In the genomic region with DNA sequence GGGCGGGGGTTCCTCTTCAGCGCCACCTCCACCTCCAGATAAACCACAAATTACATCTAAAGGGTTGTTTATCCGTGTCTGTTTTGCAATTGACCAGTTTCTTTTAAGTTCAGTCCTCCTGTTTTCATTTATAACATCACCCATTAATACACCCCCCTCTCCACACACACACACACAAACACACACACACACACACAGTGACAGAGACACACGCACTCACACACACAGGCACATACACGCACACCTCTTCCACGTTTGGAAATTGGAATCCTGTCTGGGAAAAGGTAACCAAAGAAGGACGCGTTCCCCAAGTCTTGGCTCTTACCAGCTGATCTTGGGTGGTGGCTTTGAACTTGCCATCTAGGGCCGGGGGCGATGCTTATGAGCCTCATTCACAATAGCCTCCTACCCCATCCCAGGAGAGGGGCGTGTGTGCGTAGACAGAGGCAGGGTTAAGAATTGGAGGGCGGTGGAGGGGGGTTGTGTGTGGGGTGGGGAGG, we compare ENCODE assay signal across 10 cellular contexts. TPM values are rescaled to one million over a fixed set of nuclear protein-coding genes. Genes with fewer than 3 reads are reported as not detected.
A peak's percentile ranks its signal among the peaks of the same experiment; 100 is the strongest.
DNase-seq lines count a peak whose midpoint lies in the region; ATAC-seq and TF ChIP-seq lines count a peak whose summit lies in the region.
"Had no signal": no experiment of that assay in that cellular context is flagged by ENCODE, and none has a peak within 500 bp of the region (broad histone marks: within the 10 kb centered on the region; RNA-seq: fewer than 3 reads in every experiment).

No MANE protein-coding gene starts in this region.

- H3K27me3 ChIP-seq in A673 (replicated peaks; ENCODE audit: insufficient read depth, low read depth, low read length, poor library complexity) = peaks cover 62% of the 10 kb centered on the region
- peaks cover 12% of the 10 kb centered on the region for H3K27me3 ChIP-seq in H7 (ENCODE audit: control insufficient read depth, insufficient read depth, low read length)
- no peaks in the 10 kb centered on the region for H3K27me3 ChIP-seq in naive thymus-derived CD4-positive, alpha-beta T cell (ENCODE audit: control insufficient read depth in 2 of 2, insufficient read depth in 2 of 2, low read length in 2 of 2)

- peak overlapping the region in 1 of 9 donors; percentile 0 for H3K27ac Mint-ChIP-seq in naive thymus-derived CD4-positive, alpha-beta T cell

- TF ChIP-seq CTCF in A673 (conservative IDR thresholded peaks at IDR 0.05; ENCODE audit: low read depth, low read length) = no peak

- DNase-seq in A673 (ENCODE audit: low spot score) = no peak
- DNase-seq in H7 = peak; percentile 65
- no peak for DNase-seq in naive thymus-derived CD4-positive, alpha-beta T cell
- no peak for DNase-seq in mesenteric fat pad (ENCODE audit: low spot score)
- DNase-seq: NCI-H2107 had no signal

- ATAC-seq in naive thymus-derived CD4-positive, alpha-beta T cell = no peak
- ATAC-seq in GM19351 (IDR thresholded peaks at IDR 0.05; ENCODE audit: unreplicated experiment) (no peak), HG02678 (IDR thresholded peaks at IDR 0.05; ENCODE audit: unreplicated experiment) (no peak), GM18520 (IDR thresholded peaks at IDR 0.05; ENCODE audit: unreplicated experiment) (no peak)

- peaks cover 10% of the 10 kb centered on the region for H3K4me1 ChIP-seq in A673 (ENCODE audit: insufficient read depth, low read length, poor library complexity, severe bottlenecking)
- H3K4me1 ChIP-seq in naive thymus-derived CD4-positive, alpha-beta T cell (ENCODE audit: control insufficient read depth in 2 of 2, insufficient read depth in 2 of 2, low read length in 2 of 2) = no peaks in the 10 kb centered on the region

- peaks cover 0 to 6% (median 3%) of the 10 kb centered on the region in 5 donors for H3K36me3 Mint-ChIP-seq in naive thymus-derived CD4-positive, alpha-beta T cell

- peaks cover 0 to 5% (median 0%) of the 10 kb centered on the region in 11 donors for H3K9me3 Mint-ChIP-seq in naive thymus-derived CD4-positive, alpha-beta T cell

- H3K4me1 Mint-ChIP-seq in naive thymus-derived CD4-positive, alpha-beta T cell = peaks cover 0 to 18% (median 14%) of the 10 kb centered on the region in 7 donors

- H3K4me3 ChIP-seq in A673 (ENCODE audit: low read depth, low read length, poor library complexity, severe bottlenecking) (peak overlapping the region; percentile 49), H7 (ENCODE audit: insufficient read depth, low read depth, low read length) (peak overlapping the region; percentile 78)
- no peak overlapping the region for H3K4me3 ChIP-seq in naive thymus-derived CD4-positive, alpha-beta T cell (ENCODE audit: low read length)

- POLR2A ChIA-PET in A673 (lab: Charles Lee; ENCODE audit: low non-redundant PET) = no interaction called here
- POLR2A ChIA-PET in naive thymus-derived CD4-positive, alpha-beta T cell (lab: Charles Lee) = no interaction called here

- H3K9me3 ChIP-seq in A673 (ENCODE audit: low read depth, low read length, poor library complexity, severe bottlenecking) = no peaks in the 10 kb centered on the region
- H3K9me3 ChIP-seq in naive thymus-derived CD4-positive, alpha-beta T cell (ENCODE audit: control insufficient read depth in 2 of 3, low read length in 3 of 3) = no peaks in the 10 kb centered on the region

- H3K27ac ChIP-seq in A673 (ENCODE audit: low read depth, low read length, poor library complexity, severe bottlenecking) (no peak overlapping the region), cingulate gyrus (ENCODE audit: low read depth, low read length) (peak overlapping the region; percentile 81)
- H3K27ac ChIP-seq in naive thymus-derived CD4-positive, alpha-beta T cell (ENCODE audit: low read depth, low read length) = no peak overlapping the region

- H3K27me3 Mint-ChIP-seq in naive thymus-derived CD4-positive, alpha-beta T cell = peaks cover 58 to 81% (median 74%) of the 10 kb centered on the region in 5 donors

- intact Hi-C loops in A673 (cut with micrococcal nuclease; ENCODE audit: unreplicated experiment) = loop anchor here (10.0 kb wide), 1 partner anchor 429 kb away; no protein-coding TSS in a partner anchor
- intact Hi-C loops in naive thymus-derived CD4-positive, alpha-beta T cell (cut with micrococcal nuclease) = no loop called here

- peak overlapping the region in 9 of 10 donors; percentile 9 to 75 (median 58) for H3K4me3 Mint-ChIP-seq in naive thymus-derived CD4-positive, alpha-beta T cell

- CTCF ChIA-PET in A673 (lab: Charles Lee) = no interaction called here
- CTCF ChIA-PET in naive thymus-derived CD4-positive, alpha-beta T cell (lab: Charles Lee) = no interaction called here

- H3K36me3 ChIP-seq in A673 (ENCODE audit: insufficient read depth, low read length, poor library complexity, severe bottlenecking) (no peaks in the 10 kb centered on the region), H7 (replicated peaks; ENCODE audit: control insufficient read depth, insufficient read depth, low read length) (no peaks in the 10 kb centered on the region)
- no peaks in the 10 kb centered on the region for H3K36me3 ChIP-seq in naive thymus-derived CD4-positive, alpha-beta T cell (ENCODE audit: control insufficient read depth in 2 of 3, insufficient read depth in 3 of 3, low read length in 3 of 3)

- no TSS peak for BruUV-seq in A673 (replicated peaks; lab: Mats Ljungman, UMichigan)

RNA-seq across cellular contexts. Expression of gene CSMD2, which starts 0.4 kb away (rescaled TPM):
- total RNA-seq in A673 (2021) (2.8 and 3.4 TPM in 2 replicates), mesenteric fat pad (1.3 TPM)
- 5.8 and 6.3 TPM in 2 replicates for total RNA-seq in H7 (2014; rRNA removed; shearing (Covaris generic))
- not detected for total RNA-seq in naive thymus-derived CD4-positive, alpha-beta T cell
- under 1 TPM in 1 of 2 donors, not detected in 1; 0.02 TPM for polyA plus RNA-seq in naive thymus-derived CD4-positive, alpha-beta T cell
- total RNA-seq: G401 had no signal

RNA-seq across cellular contexts. Expression of gene C1orf94, which starts 11.2 kb away (rescaled TPM):
- total RNA-seq in A673 (2021) (0.34 and 0.72 TPM in 2 replicates), mesenteric fat pad (not detected)
- 6.5 and 11.8 TPM in 2 replicates for total RNA-seq in H7 (2014; rRNA removed; shearing (Covaris generic))
- not detected for total RNA-seq in naive thymus-derived CD4-positive, alpha-beta T cell
- polyA plus RNA-seq in naive thymus-derived CD4-positive, alpha-beta T cell = not detected
- total RNA-seq: G401 had no signal
